In the genomic region with DNA sequence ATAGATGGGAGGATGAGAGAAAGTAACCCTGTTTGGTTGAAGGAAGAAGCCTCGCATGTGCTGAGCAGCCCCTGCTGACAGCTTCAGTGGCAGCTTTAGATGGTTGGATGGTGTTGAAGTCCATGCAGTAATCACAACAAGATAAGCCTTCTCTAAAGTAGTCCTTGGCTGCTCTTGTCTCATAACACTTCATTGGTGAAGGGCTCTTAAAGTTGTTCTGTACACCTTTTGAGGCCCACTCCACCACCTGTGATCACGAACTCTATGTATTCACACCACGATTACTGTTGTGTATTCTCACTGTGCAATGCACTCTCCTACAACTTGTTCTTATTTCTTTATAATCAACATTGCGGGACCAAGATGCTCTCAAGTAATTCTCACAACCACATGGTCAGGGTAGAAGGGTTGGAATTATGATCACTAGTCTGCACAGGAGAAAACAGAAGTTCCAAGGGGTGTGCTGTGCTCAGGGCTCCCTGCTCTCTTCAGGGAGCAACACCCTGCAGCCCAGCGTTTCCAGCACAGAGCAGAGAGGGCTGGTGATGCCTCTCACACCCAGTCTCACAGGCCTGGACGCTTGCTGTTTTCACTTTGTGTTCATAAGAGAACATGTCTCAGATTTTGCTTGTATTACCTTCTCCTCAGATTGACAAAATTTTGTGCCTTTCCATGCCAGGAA, we compare ENCODE assay signal across 16 cellular contexts.
DNase-seq lines count a peak whose midpoint lies in the region; TF ChIP-seq lines count a peak whose summit lies in the region.
"Had no signal": no experiment of that assay in that cellular context is flagged by ENCODE, and none has a peak within 500 bp of the region (broad histone marks: within the 10 kb centered on the region; RNA-seq: fewer than 3 reads in every experiment).

No MANE protein-coding gene starts in this region.

- H3K9me3 Mint-ChIP-seq in neural progenitor cell, result peaks cover 20% of the 10 kb centered on the region

- peak; percentile 60 for DNase-seq in DMS79 treated with DMSO at 0.1 percent for 48 hours (lab: John Stamatoyannopoulos, UW)
- peak; percentile 47 to 52 for DNase-seq in NCI-H187 (lab: John Stamatoyannopoulos, UW)
- DNase-seq in NCI-H510A treated with DMSO at 0.1 percent for 48 hours (lab: John Stamatoyannopoulos, UW), result peak; percentile 43
- DNase-seq in neural progenitor cell (ENCODE audit: low spot score), result no peak
- DNase-seq in NK-92 treated with Interleukin-12 subunit alpha and Interleukin-12 subunit beta, amount 100 ng/mL, for 24 hours (lab: John Stamatoyannopoulos, UW), result no peak
- DNase-seq in right atrium auricular region (ENCODE audit: low spot score), result no peak
- no peak for DNase-seq in esophagus squamous epithelium (lab: John Stamatoyannopoulos, UW)
- DNase-seq: BE2C, GDM1, MM.1S, NCI-H1048, NCI-H1436 treated with DMSO at 0.1 percent for 48 hours, NCI-H2081 treated with DMSO at 0.1 percent for 48 hours, PC-3, Right ventricle myocardium superior had no signal

- no peaks in the 10 kb centered on the region for H4K20me1 ChIP-seq in neural progenitor cell (ENCODE audit: low read depth)

- H3K27ac ChIP-seq in neural progenitor cell, result no peak overlapping the region
- H3K27ac ChIP-seq in right atrium auricular region, result no peak overlapping the region
- no peak overlapping the region for H3K27ac ChIP-seq in esophagus squamous epithelium

- peaks cover 6% of the 10 kb centered on the region for H3K27me3 Mint-ChIP-seq in neural progenitor cell (ENCODE audit: insufficient read depth, low read depth)

- intact Hi-C loops in esophagus squamous epithelium (cut with DNase I), result no loop called here

- 81 to 86% methylated on average over 5 to 6 of the region's 6 CpGs for WGBS in esophagus squamous epithelium, 2 donors

- H3K4me3 ChIP-seq in neural progenitor cell (no peak overlapping the region), right atrium auricular region (no peak overlapping the region), esophagus squamous epithelium (no peak overlapping the region)
- H3K4me3 ChIP-seq: HAP-1 had no signal

- H3K4me1 ChIP-seq in neural progenitor cell (peaks cover 12% of the 10 kb centered on the region), right atrium auricular region (no peaks in the 10 kb centered on the region), esophagus squamous epithelium (no peaks in the 10 kb centered on the region)
- H3K4me1 ChIP-seq: BE2C, HAP-1 had no signal

- H3F3A ChIP-seq in neural progenitor cell (ENCODE audit: low read depth), result peaks cover 21% of the 10 kb centered on the region

- H3K4me2 ChIP-seq in neural progenitor cell, result no peak overlapping the region

- H3K27ac Mint-ChIP-seq in neural progenitor cell, result no peak overlapping the region

- H3K4me3 Mint-ChIP-seq in neural progenitor cell, result no peak overlapping the region

- peak overlapping the region; percentile 73 for H2AFZ ChIP-seq in neural progenitor cell (replicated peaks)

- TF ChIP-seq CTCF in neural progenitor cell (IDR thresholded peaks at IDR 0.05), result no peak
- TF ChIP-seq CTCF in right atrium auricular region (IDR thresholded peaks at IDR 0.05), result no peak
- no peak for TF ChIP-seq CTCF in esophagus squamous epithelium (IDR thresholded peaks at IDR 0.05)

- peaks cover 6% of the 10 kb centered on the region for H3K4me1 Mint-ChIP-seq in neural progenitor cell

- TF ChIP-seq POLR2A in esophagus squamous epithelium (IDR thresholded peaks at IDR 0.05), result no peak

- H3K27me3 ChIP-seq in neural progenitor cell (no peaks in the 10 kb centered on the region), right atrium auricular region (no peaks in the 10 kb centered on the region), esophagus squamous epithelium (no peaks in the 10 kb centered on the region)
- H3K27me3 ChIP-seq: BE2C had no signal

- H3K9me3 ChIP-seq in neural progenitor cell (ENCODE audit: low read depth) (peaks cover 17% of the 10 kb centered on the region), right atrium auricular region (peaks cover 3 to 30% of the 10 kb centered on the region in 2 donors), esophagus squamous epithelium (no peaks in the 10 kb centered on the region)
- H3K9me3 ChIP-seq: BE2C, HAP-1 had no signal

- no peaks in the 10 kb centered on the region for H3K36me3 Mint-ChIP-seq in neural progenitor cell

- H3K9ac ChIP-seq in neural progenitor cell, result no peak overlapping the region

- H3K79me2 ChIP-seq in neural progenitor cell (ENCODE audit: low read depth), result no peaks in the 10 kb centered on the region

- H3K36me3 ChIP-seq in neural progenitor cell (no peaks in the 10 kb centered on the region), right atrium auricular region (no peaks in the 10 kb centered on the region), esophagus squamous epithelium (no peaks in the 10 kb centered on the region)
- H3K36me3 ChIP-seq: BE2C, HAP-1 had no signal

Comparison
In these comparisons a context has a peak if more than half of its experiments do, and no peak if none do; other contexts are left out.
1. DNase-seq: peak in DMS79 treated with DMSO at 0.1 percent for 48 hours (single experiment), NCI-H187 (2 of 2) and NCI-H510A treated with DMSO at 0.1 percent for 48 hours (single experiment); none in neural progenitor cell (single experiment), NK-92 treated with Interleukin-12 subunit alpha and Interleukin-12 subunit beta, amount 100 ng/mL, for 24 hours (single experiment), right atrium auricular region (single experiment) and esophagus squamous epithelium (single experiment).